ENCODE assay signal across 11 cellular contexts in the genomic region with DNA sequence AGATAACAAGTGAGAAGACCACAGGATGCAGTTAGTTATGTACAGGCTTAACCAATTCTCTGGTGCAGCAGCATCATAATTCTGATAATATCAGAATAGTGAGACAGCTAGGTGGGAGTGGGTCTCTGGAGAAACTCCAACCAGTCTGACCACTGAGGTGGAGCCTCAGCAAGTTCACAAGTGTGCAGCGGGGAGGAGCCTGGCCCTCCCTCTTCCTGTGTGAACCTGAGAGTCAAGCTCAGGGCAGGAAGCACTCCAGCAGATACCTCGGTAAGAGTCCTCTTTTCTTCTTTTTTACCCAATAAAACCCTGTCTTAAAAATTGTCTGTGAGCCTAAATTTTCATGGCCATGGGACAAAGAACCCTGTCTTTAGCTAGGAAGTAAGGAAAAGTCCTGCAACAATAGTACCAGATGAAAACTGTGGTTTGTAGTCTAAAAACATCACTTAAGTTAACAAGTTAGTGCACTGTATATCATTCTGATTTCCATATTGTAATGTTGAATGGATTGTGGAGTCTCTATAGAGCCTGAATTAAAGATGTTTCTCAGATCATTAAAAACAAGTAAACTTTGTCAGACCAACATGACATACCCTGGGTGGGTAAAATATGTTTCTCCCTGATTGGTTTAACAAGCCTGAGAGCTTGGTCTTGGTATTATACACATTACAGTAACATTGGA.
A peak's percentile ranks its signal among the peaks of the same experiment; 100 is the strongest.
DNase-seq lines count a peak whose midpoint lies in the region; ATAC-seq and TF ChIP-seq lines count a peak whose summit lies in the region.
"Had no signal": no experiment of that assay in that cellular context is flagged by ENCODE, and none has a peak within 500 bp of the region (broad histone marks: within the 10 kb centered on the region; RNA-seq: fewer than 3 reads in every experiment).

No MANE protein-coding gene starts in this region.

- H3K4me3 Mint-ChIP-seq in nephron progenitor cell, result peak overlapping the region; percentile 52
- no peak overlapping the region for H3K4me3 Mint-ChIP-seq in activated T-helper 1 cell treated with anti-CD3 and anti-CD28 coated beads, Interleukin-12 subunit alpha, Interleukin-12 subunit beta, Interleukin-2, Interleukin-4 antibody, amounts not matched to agents 30 ng/mL and 10 ng/mL and 1 ng/mL, durations not matched to agents 14 hours and 24 hours and 36 hours

- peak; percentile 98 for ATAC-seq in HG02623 (IDR thresholded peaks at IDR 0.05; ENCODE audit: unreplicated experiment)
- ATAC-seq in HG03460 (IDR thresholded peaks at IDR 0.05; ENCODE audit: unreplicated experiment), result peak; percentile 97
- ATAC-seq: gastrocnemius medialis, Panc1 had no signal

- DNase-seq in DMS53 (lab: John Stamatoyannopoulos, UW), result peak; percentile 20
- DNase-seq in DMS53 treated with DMSO at 0.1 percent for 48 hours (lab: John Stamatoyannopoulos, UW; ENCODE audit: unreplicated experiment), result no peak
- DNase-seq in nephron progenitor cell, result no peak
- no peak for DNase-seq in DMS114 treated with DMSO at 0.1 percent for 48 hours (lab: John Stamatoyannopoulos, UW; ENCODE audit: unreplicated experiment)
- DNase-seq in lower leg skin (ENCODE audit: low spot score in 2 of 2), result no peak
- no peak for DNase-seq in activated T-helper 1 cell treated with anti-CD3 and anti-CD28 coated beads, Interleukin-12 subunit alpha, Interleukin-12 subunit beta, Interleukin-2, Interleukin-4 antibody, amounts not matched to agents 30 ng/mL and 10 ng/mL and 1 ng/mL, durations not matched to agents 14 hours and 24 hours and 36 hours (ENCODE audit: low spot score)
- DNase-seq: gastrocnemius medialis, NCI-H1694 had no signal

- TF ChIP-seq CTCF in nephron progenitor cell (IDR thresholded peaks at IDR 0.05), result no peak
- no peak for TF ChIP-seq CTCF in lower leg skin (IDR thresholded peaks at IDR 0.05)

- H3K27me3 Mint-ChIP-seq in nephron progenitor cell (ENCODE audit: low read depth, poor library complexity), result peaks cover 12% of the 10 kb centered on the region
- H3K27me3 Mint-ChIP-seq in activated T-helper 1 cell treated with anti-CD3 and anti-CD28 coated beads, Interleukin-12 subunit alpha, Interleukin-12 subunit beta, Interleukin-2, Interleukin-4 antibody, amounts not matched to agents 30 ng/mL and 10 ng/mL and 1 ng/mL, durations not matched to agents 14 hours and 24 hours and 36 hours (ENCODE audit: insufficient read depth), result no peaks in the 10 kb centered on the region

- no peak for TF ChIP-seq POLR2A in lower leg skin (IDR thresholded peaks at IDR 0.05)

- no peak overlapping the region for H3K4me3 ChIP-seq in lower leg skin (ENCODE audit: low read depth, poor library complexity, severe bottlenecking)
- H3K4me3 ChIP-seq: gastrocnemius medialis had no signal

- WGBS in lower leg skin, 2 donors, result 62 to 72% methylated on average over 2 of the region's 2 CpGs

- peaks cover 28% of the 10 kb centered on the region for H3K9me3 Mint-ChIP-seq in nephron progenitor cell
- H3K9me3 Mint-ChIP-seq in activated T-helper 1 cell treated with anti-CD3 and anti-CD28 coated beads, Interleukin-12 subunit alpha, Interleukin-12 subunit beta, Interleukin-2, Interleukin-4 antibody, amounts not matched to agents 30 ng/mL and 10 ng/mL and 1 ng/mL, durations not matched to agents 14 hours and 24 hours and 36 hours, result peaks cover 12% of the 10 kb centered on the region

- H3K27ac Mint-ChIP-seq in nephron progenitor cell, result no peak overlapping the region
- H3K27ac Mint-ChIP-seq in activated T-helper 1 cell treated with anti-CD3 and anti-CD28 coated beads, Interleukin-12 subunit alpha, Interleukin-12 subunit beta, Interleukin-2, Interleukin-4 antibody, amounts not matched to agents 30 ng/mL and 10 ng/mL and 1 ng/mL, durations not matched to agents 14 hours and 24 hours and 36 hours, result no peak overlapping the region

- intact Hi-C loops in lower leg skin (cut with DNase I; ENCODE audit: low total_unique reads), result no loop called here
- intact Hi-C loops in activated T-helper 1 cell treated with anti-CD3 and anti-CD28 coated beads, Interleukin-12 subunit alpha, Interleukin-12 subunit beta, Interleukin-2, Interleukin-4 antibody, amounts not matched to agents 30 ng/mL and 10 ng/mL and 1 ng/mL, durations not matched to agents 14 hours and 24 hours and 36 hours (cut with micrococcal nuclease), result no loop called here

- H3K4me1 Mint-ChIP-seq in nephron progenitor cell, result peaks cover 10% of the 10 kb centered on the region
- no peaks in the 10 kb centered on the region for H3K4me1 Mint-ChIP-seq in activated T-helper 1 cell treated with anti-CD3 and anti-CD28 coated beads, Interleukin-12 subunit alpha, Interleukin-12 subunit beta, Interleukin-2, Interleukin-4 antibody, amounts not matched to agents 30 ng/mL and 10 ng/mL and 1 ng/mL, durations not matched to agents 14 hours and 24 hours and 36 hours (ENCODE audit: low read depth)

- H3K36me3 Mint-ChIP-seq in nephron progenitor cell (ENCODE audit: low read depth), result peaks cover 4% of the 10 kb centered on the region
- no peaks in the 10 kb centered on the region for H3K36me3 Mint-ChIP-seq in activated T-helper 1 cell treated with anti-CD3 and anti-CD28 coated beads, Interleukin-12 subunit alpha, Interleukin-12 subunit beta, Interleukin-2, Interleukin-4 antibody, amounts not matched to agents 30 ng/mL and 10 ng/mL and 1 ng/mL, durations not matched to agents 14 hours and 24 hours and 36 hours (ENCODE audit: low read depth)
